8 cellular contexts compared by ENCODE assay signal in genomic region chr3:27728195-27729087, GRCh38. TPM values are rescaled to one million over a fixed set of nuclear protein-coding genes. Genes with fewer than 3 reads are reported as not detected.
A peak's percentile ranks its signal among the peaks of the same experiment; 100 is the strongest.
DNase-seq lines count a peak whose midpoint lies in the region; ATAC-seq, FAIRE-seq and TF ChIP-seq lines count a peak whose summit lies in the region.

No MANE protein-coding gene starts in this region.

- peaks cover 0 to 3% (median 0%) of the 10 kb centered on the region in 9 donors for H3K9me3 Mint-ChIP-seq in naive thymus-derived CD8-positive, alpha-beta T cell

- ATAC-seq in GM18511 (IDR thresholded peaks at IDR 0.05; ENCODE audit: unreplicated experiment): peak; percentile 71
- peak; percentile 70 for ATAC-seq in HG02943 (IDR thresholded peaks at IDR 0.05; ENCODE audit: low read depth, unreplicated experiment)
- ATAC-seq in GM12878: peak; percentile 63
- ATAC-seq in naive thymus-derived CD8-positive, alpha-beta T cell: peak; percentile 51 to 61
- ATAC-seq in HG03039 (IDR thresholded peaks at IDR 0.05; ENCODE audit: unreplicated experiment): no peak
- no peak for ATAC-seq in GM21723 (IDR thresholded peaks at IDR 0.05; ENCODE audit: unreplicated experiment)

- RAD21 ChIA-PET in GM12878 (lab: Charles Lee; ENCODE audit: unreplicated experiment): interaction anchor here (1.0 to 3.1 kb wide), 6 partner anchors 12 to 162 kb away, joined by 3 to 14 read pairs (median 5); no protein-coding TSS in a partner anchor

- peaks cover 31 to 57% (median 47%) of the 10 kb centered on the region in 4 donors for H3K4me1 Mint-ChIP-seq in naive thymus-derived CD8-positive, alpha-beta T cell

- TF ChIP-seq RAD21 in GM12878 (IDR thresholded peaks at IDR 0.05; ENCODE audit: insufficient read depth, low read depth, low read length): no peak

- no peaks in the 10 kb centered on the region for H3K79me2 ChIP-seq in GM12878 (ENCODE audit: control insufficient read depth, insufficient read depth, low read length)

- peak overlapping the region in 3 of 10 donors; percentile 3 to 33 (median 7) for H3K27ac Mint-ChIP-seq in naive thymus-derived CD8-positive, alpha-beta T cell

- TF ChIP-seq POLR2A in GM12878 (IDR thresholded peaks at IDR 0.05; ENCODE audit: low read depth, low read length): no peak

- DNase-seq in GM12878 (ENCODE audit: low read depth, low spot score) (no peak), kidney glomerular epithelial cell (lab: John Stamatoyannopoulos, UW) (no peak), NCI-H1048 (lab: John Stamatoyannopoulos, UW) (no peak)
- no peak for DNase-seq in naive thymus-derived CD8-positive, alpha-beta T cell

- H3K27me3 Mint-ChIP-seq in naive thymus-derived CD8-positive, alpha-beta T cell: peaks cover 59 to 86% (median 74%) of the 10 kb centered on the region in 5 donors

- CTCF ChIA-PET in GM12878 (lab: Yijun Ruan, JAX): interaction anchor here (0.7 to 3.3 kb wide), 8 partner anchors 8 to 600 kb away, joined by 3 to 18 read pairs (median 6); no protein-coding TSS in a partner anchor

- SMC1A ChIA-PET in GM12878 (lab: Charles Lee; ENCODE audit: uncharacterized antibody, unreplicated experiment): interaction anchor here (0.6 to 2.3 kb wide), 24 partner anchors 8 to 608 kb away, joined by 3 to 7 read pairs (median 3); no protein-coding TSS in a partner anchor

- FAIRE-seq in GM12878 (lab: Jason Lieb, UNC): no peak

- no peak for TF ChIP-seq EP300 in GM12878 (IDR thresholded peaks at IDR 0.05; ENCODE audit: borderline replicate concordance in 1 of 2, control insufficient read depth in 1 of 2, low read depth in 2 of 2, low read length in 2 of 2)

- H3K36me3 Mint-ChIP-seq in naive thymus-derived CD8-positive, alpha-beta T cell: peaks cover 0 to 4% (median 0%) of the 10 kb centered on the region in 3 donors

- no peaks in the 10 kb centered on the region for H3K9me3 ChIP-seq in GM12878 (replicated peaks; ENCODE audit: control insufficient read depth, insufficient read depth, low read length)

- no peak overlapping the region for H3K27ac ChIP-seq in GM12878 (ENCODE audit: control insufficient read depth, insufficient read depth)

- no peaks in the 10 kb centered on the region for H3K36me3 ChIP-seq in GM12878 (ENCODE audit: control insufficient read depth in 2 of 2, insufficient read depth in 2 of 2, low read length in 1 of 2)

- peak in 1 of 3 experiments; percentile 16; a peak in 2 of 6 replicates for TF ChIP-seq CTCF in GM12878 (IDR thresholded peaks at IDR 0.05 in 2 of 3, conservative IDR thresholded peaks at IDR 0.05 in 1 of 3; ENCODE audit: control insufficient read depth in 2 of 3, extremely low read depth in 1 of 3, insufficient read depth in 1 of 3, low read depth in 3 of 3, low read length in 3 of 3)

- H3K4me1 ChIP-seq in GM12878 (ENCODE audit: control insufficient read depth, insufficient read depth, low read length): no peaks in the 10 kb centered on the region

- in situ Hi-C loops in GM12878 (cut with MboI): no loop called here

- no TSS peak for BruUV-seq in GM12878 (replicated peaks; lab: Mats Ljungman, UMichigan)

- intact Hi-C loops in GM12878 (cut with micrococcal nuclease; ENCODE audit: unreplicated experiment): no loop called here

- H4K20me1 ChIP-seq in GM12878 (ENCODE audit: control insufficient read depth, insufficient read depth): no peaks in the 10 kb centered on the region

- H3K27me3 ChIP-seq in GM12878 (replicated peaks in 1 of 2; ENCODE audit: control insufficient read depth in 2 of 2, insufficient read depth in 2 of 2, low read length in 1 of 2): peaks cover 8 to 26% of the 10 kb centered on the region in 2 experiments

- H3K4me3 Mint-ChIP-seq in naive thymus-derived CD8-positive, alpha-beta T cell: peak overlapping the region; percentile 52 to 79 (median 70)

- no peak overlapping the region for H3K4me3 ChIP-seq in GM12878

- POLR2A ChIA-PET in GM12878 (lab: Charles Lee): interaction anchor here (0.6 to 1.1 kb wide), 3 partner anchors 140 to 616 kb away, joined by 3 read pairs; no protein-coding TSS in a partner anchor
- POLR2A ChIA-PET in naive thymus-derived CD8-positive, alpha-beta T cell (lab: Charles Lee): interaction anchor here (1.2 kb wide), 1 partner anchor 132 kb away, joined by 3 read pairs; no protein-coding TSS in a partner anchor

- WGBS in GM12878 (ENCODE audit: insufficient coverage, insufficient replicate concordance, low lambda C conversion rate, missing lambda C conversion rate): 12% methylated on average over 35 of the region's 35 CpGs

- no peak overlapping the region for H3K9ac ChIP-seq in GM12878 (ENCODE audit: control insufficient read depth, insufficient read depth, low read length)

- H3K4me2 ChIP-seq in GM12878 (ENCODE audit: control insufficient read depth, insufficient read depth): peak overlapping the region; percentile 15; the same call in 1 of the 2 replicates

- H2AFZ ChIP-seq in GM12878 (ENCODE audit: control insufficient read depth, low read depth, low read length): no peak overlapping the region

TF ChIP-seq in GM12878, 131 proteins besides CTCF, POLR2A, EP300 and RAD21:
- TF ChIP-seq YY1 (IDR thresholded peaks at IDR 0.05; ENCODE audit: low read depth, low read length) (0 out of 2 replicates have a peak, but pooled peaks have one; percentile 10), IKZF1 (conservative IDR thresholded peaks at IDR 0.05) (peak; percentile 37; the same call in 1 of the 2 replicates)
- TF ChIP-seq, protein P1, sequence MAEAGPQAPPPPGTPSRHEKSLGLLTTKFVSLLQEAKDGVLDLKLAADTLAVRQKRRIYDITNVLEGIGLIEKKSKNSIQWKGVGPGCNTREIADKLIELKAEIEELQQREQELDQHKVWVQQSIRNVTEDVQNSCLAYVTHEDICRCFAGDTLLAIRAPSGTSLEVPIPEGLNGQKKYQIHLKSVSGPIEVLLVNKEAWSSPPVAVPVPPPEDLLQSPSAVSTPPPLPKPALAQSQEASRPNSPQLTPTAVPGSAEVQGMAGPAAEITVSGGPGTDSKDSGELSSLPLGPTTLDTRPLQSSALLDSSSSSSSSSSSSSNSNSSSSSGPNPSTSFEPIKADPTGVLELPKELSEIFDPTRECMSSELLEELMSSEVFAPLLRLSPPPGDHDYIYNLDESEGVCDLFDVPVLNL (IDR thresholded peaks at IDR 0.05; ENCODE audit: low read depth, low read length): no peak

RNA-seq across cellular contexts. Expression of gene EOMES, which starts 6.3 kb away (rescaled TPM):
- 12.8 and 13.0 TPM in 2 replicates for total RNA-seq in GM12878 (2013; cell fraction: nucleolus; rRNA removed)
- 5.3 and 5.5 TPM in 2 replicates for total RNA-seq in GM12878 (2014; rRNA removed)
- 3.5 and 4.0 TPM in 2 replicates for total RNA-seq in GM12878 (2014; rRNA removed; fragmentation: Illumina TruSeq; extraction: Trizol)
- 5.5 and 6.1 TPM in 2 replicates for total RNA-seq in GM12878 (2021)
- polyA plus RNA-seq in GM12878 (2011; ENCODE audit: low read depth): not detected
- 148 and 178 TPM in 2 replicates for polyA plus RNA-seq in GM12878 (2011; rRNA removed)
- polyA plus RNA-seq in GM12878 (2011; cell fraction: cytosol; rRNA removed): 91.9 and 94.9 TPM in 2 replicates
- polyA plus RNA-seq in GM12878 (2011; cell fraction: nucleus; rRNA removed): 127 and 131 TPM in 2 replicates
- polyA plus RNA-seq in GM12878 (2012): 0.19 and 0.38 TPM in 2 replicates
- 6.6 TPM in 2 replicates for polyA plus RNA-seq in GM12878 (2014; fragmentation: Illumina TruSeq; extraction: Trizol)
- 1 to 10 TPM; 1.5 to 2.8 TPM for polyA plus RNA-seq in GM12878 (2014; fragmentation: Nextera tagmentation; extraction: Ambion mirVana)
- 5.0 and 5.3 TPM in 2 replicates for polyA plus RNA-seq in GM12878 (2014; rRNA removed)
- 1 to 10 TPM; 1.8 to 2.5 TPM for polyA plus RNA-seq in GM12878 (2016; fragmentation: Nextera tagmentation; extraction: Ambion mirVana)
- 105 and 117 TPM in 2 replicates for polyA minus RNA-seq in GM12878 (2011; rRNA and poly(A)+ RNA removed)
- 46.0 and 51.6 TPM in 2 replicates for polyA minus RNA-seq in GM12878 (2011; cell fraction: cytosol; rRNA and poly(A)+ RNA removed)
- polyA minus RNA-seq in GM12878 (2011; cell fraction: nucleus; rRNA and poly(A)+ RNA removed): 51.7 and 77.5 TPM in 2 replicates
- 1 to 10 TPM; 4.6 to 6.1 TPM for total RNA-seq in naive thymus-derived CD8-positive, alpha-beta T cell
- 100 to 1,000 TPM in 1 of 3 donors, 1 to 10 TPM in 2; 6.2 to 103 (median 8.4) TPM for polyA plus RNA-seq in naive thymus-derived CD8-positive, alpha-beta T cell

Comparison
In these comparisons a context has a peak if more than half of its experiments do, and no peak if none do; other contexts are left out.
1. ATAC-seq: peak in GM18511 (single experiment), HG02943 (single experiment), GM12878 (single experiment) and naive thymus-derived CD8-positive, alpha-beta T cell (2 of 2); none in HG03039 (single experiment) and GM21723 (single experiment).